14 cellular contexts compared by ENCODE assay signal in the genomic region with DNA sequence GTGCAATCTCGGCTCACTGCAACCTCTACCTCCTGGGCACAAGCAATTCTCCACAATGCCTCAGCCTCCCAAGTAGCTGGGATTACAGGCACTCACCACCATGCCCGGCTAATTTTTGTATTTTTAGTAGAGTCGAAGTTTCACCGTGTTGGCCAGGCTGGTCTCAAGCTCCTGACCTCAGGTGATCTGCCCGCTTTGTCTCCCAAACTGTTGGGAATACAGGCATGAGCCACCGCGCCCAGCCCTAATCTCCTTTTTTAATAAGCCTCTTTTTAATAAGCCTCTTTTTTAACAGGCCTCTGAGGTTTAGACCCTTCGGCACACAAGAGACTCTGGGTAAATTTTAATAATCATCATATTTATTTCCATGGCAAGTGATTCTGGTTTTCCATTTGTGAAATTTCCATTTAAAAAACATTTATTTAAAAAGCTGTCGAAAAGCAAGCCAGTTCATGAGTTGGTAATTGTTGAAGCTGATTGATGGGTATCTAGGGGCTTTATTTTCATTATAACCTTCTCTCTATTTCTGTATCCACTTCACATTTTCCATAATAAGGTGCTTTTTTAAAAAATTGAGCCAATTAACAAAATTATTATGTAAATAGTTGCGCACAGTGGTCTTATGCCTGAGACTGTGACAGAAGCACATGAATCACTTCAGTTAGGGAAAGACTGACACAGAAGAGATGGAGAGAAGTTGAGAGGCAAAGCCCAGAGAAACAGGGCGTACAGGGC. TPM values are rescaled to one million over a fixed set of nuclear protein-coding genes. Genes with fewer than 3 reads are reported as not detected.
DNase-seq lines count a peak whose midpoint lies in the region; ATAC-seq and TF ChIP-seq lines count a peak whose summit lies in the region.
"Had no signal": no experiment of that assay in that cellular context is flagged by ENCODE, and none has a peak within 500 bp of the region (broad histone marks: within the 10 kb centered on the region; RNA-seq: fewer than 3 reads in every experiment).

No MANE protein-coding gene starts in this region.

- no peak for ATAC-seq in activated CD4-positive, alpha-beta T cell treated with anti-CD3 and anti-CD28 coated beads for 36 hours
- no peak for ATAC-seq in activated naive CD8-positive, alpha-beta T cell treated with anti-CD3 and anti-CD28 coated beads, Interleukin-2, amount 10 ng/mL, durations not matched to agents 7 days and 5 days (ENCODE audit: low read depth)

- POLR2A ChIA-PET in activated CD4-positive, alpha-beta T cell treated with anti-CD3 and anti-CD28 coated beads for 36 hours (lab: Charles Lee), result no interaction called here
- POLR2A ChIA-PET in activated naive CD8-positive, alpha-beta T cell treated with anti-CD3 and anti-CD28 coated beads, Interleukin-2, amount 10 ng/mL, durations not matched to agents 7 days and 5 days (lab: Charles Lee), result interaction anchor here (0.9 kb wide), 1 partner anchor 9 kb away, joined by 3 read pairs; no protein-coding TSS in a partner anchor

- H3K36me3 Mint-ChIP-seq in activated CD4-positive, alpha-beta T cell treated with anti-CD3 and anti-CD28 coated beads for 36 hours (ENCODE audit: low read depth), result peaks cover 55% of the 10 kb centered on the region
- H3K36me3 Mint-ChIP-seq in activated naive CD8-positive, alpha-beta T cell treated with anti-CD3 and anti-CD28 coated beads, Interleukin-2, amount 10 ng/mL, durations not matched to agents 7 days and 5 days, result peaks cover 15% of the 10 kb centered on the region
- H3K36me3 Mint-ChIP-seq in osteocyte (ENCODE audit: unreplicated experiment) (no peaks in the 10 kb centered on the region), mesothelial cell of epicardium (no peaks in the 10 kb centered on the region)

- DNase-seq in activated CD4-positive, alpha-beta T cell treated with anti-CD3 and anti-CD28 coated beads for 36 hours, result no peak
- DNase-seq in activated CD4-positive, alpha-beta T cell treated with anti-CD3 and anti-CD28 coated beads, Interleukin-2, amount 50 U/mL, for 48 hours, result no peak
- DNase-seq in NCI-H1436 treated with DMSO at 0.1 percent for 48 hours (lab: John Stamatoyannopoulos, UW) (peak; percentile 71), osteocyte (ENCODE audit: extremely low spot score, unreplicated experiment) (no peak), mesothelial cell of epicardium (ENCODE audit: low spot score in 2 of 2, unreplicated experiment in 2 of 2) (no peak), GF-D8 (lab: John Stamatoyannopoulos, UW) (no peak)
- DNase-seq in activated naive CD8-positive, alpha-beta T cell treated with anti-CD3 and anti-CD28 coated beads, Interleukin-2, amount 10 ng/mL, durations not matched to agents 7 days and 5 days, result no peak
- DNase-seq in activated CD4-positive, CD25-positive, alpha-beta regulatory T cell (lab: John Stamatoyannopoulos, UW), result no peak
- DNase-seq: endodermal cell, foreskin melanocyte, mammary epithelial cell, nucleus accumbens had no signal

- peak overlapping the region; percentile 94 for H3K27ac Mint-ChIP-seq in activated CD4-positive, alpha-beta T cell treated with anti-CD3 and anti-CD28 coated beads for 36 hours
- H3K27ac Mint-ChIP-seq in activated naive CD8-positive, alpha-beta T cell treated with anti-CD3 and anti-CD28 coated beads, Interleukin-2, amount 10 ng/mL, durations not matched to agents 7 days and 5 days, result peak overlapping the region; percentile 93
- peak overlapping the region; percentile 14 for H3K27ac Mint-ChIP-seq in osteocyte (ENCODE audit: unreplicated experiment)
- no peak overlapping the region for H3K27ac Mint-ChIP-seq in mesothelial cell of epicardium
- H3K27ac Mint-ChIP-seq: endodermal cell had no signal

- H3K9me3 Mint-ChIP-seq in activated CD4-positive, alpha-beta T cell treated with anti-CD3 and anti-CD28 coated beads for 36 hours (ENCODE audit: low read depth), result no peaks in the 10 kb centered on the region
- no peaks in the 10 kb centered on the region for H3K9me3 Mint-ChIP-seq in activated naive CD8-positive, alpha-beta T cell treated with anti-CD3 and anti-CD28 coated beads, Interleukin-2, amount 10 ng/mL, durations not matched to agents 7 days and 5 days
- H3K9me3 Mint-ChIP-seq in osteocyte (ENCODE audit: unreplicated experiment) (peaks cover 4% of the 10 kb centered on the region), mesothelial cell of epicardium (peaks cover 4% of the 10 kb centered on the region)
- H3K9me3 Mint-ChIP-seq: endodermal cell had no signal

- H3K27me3 Mint-ChIP-seq in activated CD4-positive, alpha-beta T cell treated with anti-CD3 and anti-CD28 coated beads for 36 hours, result no peaks in the 10 kb centered on the region
- no peaks in the 10 kb centered on the region for H3K27me3 Mint-ChIP-seq in activated naive CD8-positive, alpha-beta T cell treated with anti-CD3 and anti-CD28 coated beads, Interleukin-2, amount 10 ng/mL, durations not matched to agents 7 days and 5 days
- no peaks in the 10 kb centered on the region for H3K27me3 Mint-ChIP-seq in osteocyte (ENCODE audit: unreplicated experiment)
- peaks cover 15% of the 10 kb centered on the region for H3K27me3 Mint-ChIP-seq in mesothelial cell of epicardium (ENCODE audit: low read depth)

- CTCF ChIA-PET in activated CD4-positive, alpha-beta T cell treated with anti-CD3 and anti-CD28 coated beads for 36 hours (lab: Charles Lee), result interaction anchor here (0.6 to 1.6 kb wide), 8 partner anchors 10 to 71 kb away, joined by 3 to 4 read pairs (median 3); partner anchors contain the start of gene POU2F2

- peaks cover 55% of the 10 kb centered on the region for H3K4me1 Mint-ChIP-seq in activated CD4-positive, alpha-beta T cell treated with anti-CD3 and anti-CD28 coated beads for 36 hours
- H3K4me1 Mint-ChIP-seq in activated naive CD8-positive, alpha-beta T cell treated with anti-CD3 and anti-CD28 coated beads, Interleukin-2, amount 10 ng/mL, durations not matched to agents 7 days and 5 days, result peaks cover 42% of the 10 kb centered on the region
- peaks cover 30% of the 10 kb centered on the region for H3K4me1 Mint-ChIP-seq in osteocyte (ENCODE audit: unreplicated experiment)
- H3K4me1 Mint-ChIP-seq in mesothelial cell of epicardium, result no peaks in the 10 kb centered on the region
- H3K4me1 Mint-ChIP-seq: endodermal cell had no signal

- no peak for TF ChIP-seq CTCF in osteocyte (IDR thresholded peaks at IDR 0.05)
- TF ChIP-seq CTCF in mesothelial cell of epicardium (IDR thresholded peaks at IDR 0.05; ENCODE audit: unreplicated experiment), result no peak

- H3K4me3 Mint-ChIP-seq in activated CD4-positive, alpha-beta T cell treated with anti-CD3 and anti-CD28 coated beads for 36 hours, result peak overlapping the region; percentile 80
- peak overlapping the region; percentile 11 for H3K4me3 Mint-ChIP-seq in activated naive CD8-positive, alpha-beta T cell treated with anti-CD3 and anti-CD28 coated beads, Interleukin-2, amount 10 ng/mL, durations not matched to agents 7 days and 5 days
- H3K4me3 Mint-ChIP-seq in osteocyte (ENCODE audit: unreplicated experiment) (no peak overlapping the region), mesothelial cell of epicardium (no peak overlapping the region)
- H3K4me3 Mint-ChIP-seq: endodermal cell had no signal

- intact Hi-C loops in activated CD4-positive, alpha-beta T cell treated with anti-CD3 and anti-CD28 coated beads for 36 hours (cut with DNase I, micrococcal nuclease), result loop anchor here (1.0 to 5.0 kb wide), 4 partner anchors 12 to 277 kb away; partner anchors contain the start of gene ZNF574 (in 1 of the 2)

RNA-seq across cellular contexts. Expression of gene POU2F2, which starts 11.8 kb away (rescaled TPM):
- 10 to 100 TPM; 43.6 to 62.8 TPM for total RNA-seq in activated CD4-positive, alpha-beta T cell treated with anti-CD3 and anti-CD28 coated beads for 36 hours
- 10 to 100 TPM; 33.0 to 33.9 TPM for total RNA-seq in activated naive CD8-positive, alpha-beta T cell treated with anti-CD3 and anti-CD28 coated beads, Interleukin-2, amount 10 ng/mL, durations not matched to agents 7 days and 5 days
- total RNA-seq in osteocyte, result 0.64 and 1.0 TPM in 2 replicates
- 0.65 to 0.93 TPM (median 0.66 TPM) in 3 replicates for total RNA-seq in mesothelial cell of epicardium

RNA-seq across cellular contexts. Expression of gene ZNF574, which starts 44.5 kb away (rescaled TPM):
- total RNA-seq in activated CD4-positive, alpha-beta T cell treated with anti-CD3 and anti-CD28 coated beads for 36 hours, result 10 to 100 TPM; 10.7 to 14.8 TPM
- total RNA-seq in activated naive CD8-positive, alpha-beta T cell treated with anti-CD3 and anti-CD28 coated beads, Interleukin-2, amount 10 ng/mL, durations not matched to agents 7 days and 5 days, result 10 to 100 TPM; 17.6 to 18.9 TPM
- 15.2 and 15.5 TPM in 2 replicates for total RNA-seq in osteocyte
- 20.8 to 21.9 TPM (median 21.3 TPM) in 3 replicates for total RNA-seq in mesothelial cell of epicardium

RNA-seq across cellular contexts. Expression of gene GRIK5, which starts 50.4 kb away (rescaled TPM):
- 1 to 10 TPM; 1.6 to 1.7 TPM for total RNA-seq in activated CD4-positive, alpha-beta T cell treated with anti-CD3 and anti-CD28 coated beads for 36 hours
- under 1 TPM; 0.44 to 0.79 TPM for total RNA-seq in activated naive CD8-positive, alpha-beta T cell treated with anti-CD3 and anti-CD28 coated beads, Interleukin-2, amount 10 ng/mL, durations not matched to agents 7 days and 5 days
- total RNA-seq in osteocyte (0.38 and 0.55 TPM in 2 replicates), mesothelial cell of epicardium (38.3 to 39.9 TPM (median 39.2 TPM) in 3 replicates)
- total RNA-seq: HT1080, SJSA1 had no signal

Comparison
In these comparisons a context has a peak if more than half of its experiments do, and no peak if none do; other contexts are left out.
1. H3K4me3 Mint-ChIP-seq: peak in activated CD4-positive, alpha-beta T cell treated with anti-CD3 and anti-CD28 coated beads for 36 hours (single experiment) and activated naive CD8-positive, alpha-beta T cell treated with anti-CD3 and anti-CD28 coated beads, Interleukin-2, amount 10 ng/mL, durations not matched to agents 7 days and 5 days (single experiment); none in osteocyte (single experiment) and mesothelial cell of epicardium (single experiment).
2. RNA of gene POU2F2, which starts 11.8 kb away (total RNA-seq): 43.6 to 62.8 TPM in activated CD4-positive, alpha-beta T cell treated with anti-CD3 and anti-CD28 coated beads for 36 hours and 33.0 to 33.9 TPM in activated naive CD8-positive, alpha-beta T cell treated with anti-CD3 and anti-CD28 coated beads, Interleukin-2, amount 10 ng/mL, durations not matched to agents 7 days and 5 days; 0.65 to 0.93 TPM in mesothelial cell of epicardium and 0.64 to 1.0 TPM in osteocyte; every median in the first group is over 10 times any median in the second.
3. RNA of gene GRIK5, which starts 50.4 kb away (total RNA-seq): 38.3 to 39.9 TPM in mesothelial cell of epicardium; 1.6 to 1.7 TPM in activated CD4-positive, alpha-beta T cell treated with anti-CD3 and anti-CD28 coated beads for 36 hours, 0.44 to 0.79 TPM in activated naive CD8-positive, alpha-beta T cell treated with anti-CD3 and anti-CD28 coated beads, Interleukin-2, amount 10 ng/mL, durations not matched to agents 7 days and 5 days and 0.38 to 0.55 TPM in osteocyte; every median in the first group is over 10 times any median in the second.